1 cellular context compared by ENCODE assay signal in genomic region chr1:11611928-11612327, GRCh38.
TF ChIP-seq lines count a peak whose summit lies in the region.

No MANE protein-coding gene starts in this region.

TF ChIP-seq in IMR-90, 13 proteins besides CTCF, POLR2A, EP300 and RAD21:
- TF ChIP-seq CEBPB (IDR thresholded peaks at IDR 0.05; ENCODE audit: low read depth, low read length), result no peak
- TF ChIP-seq FOS (IDR thresholded peaks at IDR 0.05; ENCODE audit: low read depth, low read length), result no peak
- TF ChIP-seq RFX5 (IDR thresholded peaks at IDR 0.05; ENCODE audit: low read depth, low read length), result no peak
- no peak for TF ChIP-seq BHLHE40 (IDR thresholded peaks at IDR 0.05; ENCODE audit: low read depth, low read length)
- TF ChIP-seq MAZ (IDR thresholded peaks at IDR 0.05; ENCODE audit: borderline replicate concordance, low read depth, low read length), result no peak
- TF ChIP-seq MAFK (IDR thresholded peaks at IDR 0.05; ENCODE audit: low read depth, low read length), result no peak
- no peak for TF ChIP-seq RCOR1 (IDR thresholded peaks at IDR 0.05; ENCODE audit: insufficient replicate concordance, low read length)
- TF ChIP-seq SMC3 (IDR thresholded peaks at IDR 0.05; ENCODE audit: low read depth, low read length), result no peak
TF ChIP-seq in IMR-90: peak in this region for 0.
